ENCODE assay signal across 15 cellular contexts in genomic region chr18:23593720-23594119, GRCh38. TPM values are rescaled to one million over a fixed set of nuclear protein-coding genes. Genes with fewer than 3 reads are reported as not detected.
A peak's percentile ranks its signal among the peaks of the same experiment; 100 is the strongest.
DNase-seq lines count a peak whose midpoint lies in the region; ATAC-seq and TF ChIP-seq lines count a peak whose summit lies in the region.
"Had no signal": no experiment of that assay in that cellular context is flagged by ENCODE, and none has a peak within 500 bp of the region (broad histone marks: within the 10 kb centered on the region; RNA-seq: fewer than 3 reads in every experiment).

No MANE protein-coding gene starts in this region.

- no peak overlapping the region for H3K4me2 ChIP-seq in GM23338

- intact Hi-C loops in colonic mucosa (cut with DNase I) = no loop called here
- intact Hi-C loops in transverse colon (cut with DNase I; ENCODE audit: low total_unique reads) = no loop called here

- H3K27ac Mint-ChIP-seq in activated T-helper 17 cell treated with anti-CD3 and anti-CD28 coated beads, Interleukin-2, amount 50 U/mL, for 72 hours = peak overlapping the region; percentile 44
- no peak overlapping the region for H3K27ac Mint-ChIP-seq in GM23338
- H3K27ac Mint-ChIP-seq: CD4-positive, alpha-beta memory T cell; T-helper 17 cell had no signal

- H3K4me3 Mint-ChIP-seq in activated T-helper 17 cell treated with anti-CD3 and anti-CD28 coated beads, Interleukin-2, amount 50 U/mL, for 72 hours = peak overlapping the region; percentile 28
- no peak overlapping the region for H3K4me3 Mint-ChIP-seq in GM23338
- H3K4me3 Mint-ChIP-seq: CD4-positive, alpha-beta memory T cell; T-helper 17 cell had no signal

- peak overlapping the region; percentile 49 for H2AFZ ChIP-seq in ACC112 (ENCODE audit: low read length, unreplicated experiment)
- H2AFZ ChIP-seq in GM23338 = no peak overlapping the region

- TF ChIP-seq POLR2A in transverse colon (IDR thresholded peaks at IDR 0.05) = no peak

- peaks cover 8% of the 10 kb centered on the region for H3K4me1 Mint-ChIP-seq in activated T-helper 17 cell treated with anti-CD3 and anti-CD28 coated beads, Interleukin-2, amount 50 U/mL, for 72 hours
- H3K4me1 Mint-ChIP-seq in GM23338 = no peaks in the 10 kb centered on the region
- H3K4me1 Mint-ChIP-seq: CD4-positive, alpha-beta memory T cell; T-helper 17 cell had no signal

- no peaks in the 10 kb centered on the region for H3K27me3 ChIP-seq in ACC112 (ENCODE audit: insufficient read depth, low read length)
- H3K27me3 ChIP-seq in colonic mucosa = no peaks in the 10 kb centered on the region
- no peaks in the 10 kb centered on the region for H3K27me3 ChIP-seq in GM23338 (ENCODE audit: insufficient read depth)
- H3K27me3 ChIP-seq in transverse colon = no peaks in the 10 kb centered on the region
- H3K27me3 ChIP-seq: ascending aorta had no signal

- no peak for TF ChIP-seq EP300 in transverse colon (IDR thresholded peaks at IDR 0.05; ENCODE audit: low read depth)

- ATAC-seq in activated T-helper 17 cell treated with anti-CD3 and anti-CD28 coated beads, Interleukin-2, amount 50 U/mL, for 72 hours (replicated peaks) = peak; percentile 96
- ATAC-seq in GM23338 = no peak
- no peak for ATAC-seq in GM21381 (IDR thresholded peaks at IDR 0.05; ENCODE audit: unreplicated experiment)
- ATAC-seq: T-helper 17 cell had no signal

- H3F3A ChIP-seq in GM23338 (replicated peaks; ENCODE audit: low read depth) = no peaks in the 10 kb centered on the region

- 79 to 93% methylated on average over 2 of the region's 2 CpGs for WGBS in transverse colon (ENCODE audit: low coverage in 1 of 2), 2 donors

- H3K9ac ChIP-seq in colonic mucosa (ENCODE audit: low read depth in 2 of 2, low read length in 2 of 2) = no peak overlapping the region

- DNase-seq in GM04503 (ENCODE audit: low read depth) = peak; percentile 95
- peak; percentile 79 for DNase-seq in foreskin melanocyte
- no peak for DNase-seq in colonic mucosa
- DNase-seq in GM23338 (ENCODE audit: low spot score) = no peak
- no peak for DNase-seq in transverse colon
- DNase-seq: CD4-positive, alpha-beta memory T cell; mesendoderm; NCI-H1105; NCI-H82; T-helper 17 cell had no signal

- 0 out of 2 replicates have a peak, but pooled peaks cover 4% of the 10 kb centered on the region for H3K9me2 ChIP-seq in GM23338 (ENCODE audit: insufficient read depth)

- H3K36me3 Mint-ChIP-seq in activated T-helper 17 cell treated with anti-CD3 and anti-CD28 coated beads, Interleukin-2, amount 50 U/mL, for 72 hours (ENCODE audit: low read depth) = no peaks in the 10 kb centered on the region
- no peaks in the 10 kb centered on the region for H3K36me3 Mint-ChIP-seq in GM23338 (ENCODE audit: low read depth)
- H3K36me3 Mint-ChIP-seq: CD4-positive, alpha-beta memory T cell had no signal

- H4K20me1 ChIP-seq in GM23338 (replicated peaks; ENCODE audit: insufficient read depth) = no peaks in the 10 kb centered on the region

- no peaks in the 10 kb centered on the region for H3K27me3 Mint-ChIP-seq in activated T-helper 17 cell treated with anti-CD3 and anti-CD28 coated beads, Interleukin-2, amount 50 U/mL, for 72 hours
- H3K27me3 Mint-ChIP-seq in GM23338 (ENCODE audit: insufficient read depth, low read depth, poor library complexity) = no peaks in the 10 kb centered on the region

- H3K36me3 ChIP-seq in ACC112 (ENCODE audit: insufficient read depth, low read length) (no peaks in the 10 kb centered on the region), colonic mucosa (no peaks in the 10 kb centered on the region), GM23338 (ENCODE audit: insufficient read depth) (no peaks in the 10 kb centered on the region), transverse colon (no peaks in the 10 kb centered on the region)
- H3K36me3 ChIP-seq: ascending aorta had no signal

- H3K79me2 ChIP-seq in ACC112 (ENCODE audit: control insufficient read depth, insufficient read depth, low read length, unreplicated experiment) = no peaks in the 10 kb centered on the region
- H3K79me2 ChIP-seq in GM23338 (replicated peaks; ENCODE audit: insufficient read depth) = no peaks in the 10 kb centered on the region

- in situ Hi-C loops in transverse colon (cut with MboI; ENCODE audit: low pct_ligation_motif_present in 1 of 4, low pct_unique_long_range_greater_than_20kb in 1 of 4, low sequenced_read_pairs in 3 of 4) = no loop called here

- H3K4me1 ChIP-seq in ACC112 (ENCODE audit: control insufficient read depth, insufficient read depth, low read length, unreplicated experiment) = peaks cover 26% of the 10 kb centered on the region
- H3K4me1 ChIP-seq in colonic mucosa = no peaks in the 10 kb centered on the region
- peaks cover 6% of the 10 kb centered on the region; the same call in 1 of the 2 replicates for H3K4me1 ChIP-seq in GM23338 (ENCODE audit: insufficient read depth)
- H3K4me1 ChIP-seq in transverse colon = peaks cover 0 to 5% (median 0%) of the 10 kb centered on the region in 4 donors
- H3K4me1 ChIP-seq: ascending aorta had no signal

- H3K27ac ChIP-seq in ACC112 (ENCODE audit: low read depth, low read length) (peak overlapping the region; percentile 91), colonic mucosa (no peak overlapping the region), GM23338 (ENCODE audit: low read depth) (no peak overlapping the region), transverse colon (no peak overlapping the region)
- H3K27ac ChIP-seq: ascending aorta had no signal

- no peaks in the 10 kb centered on the region for H3K9me3 ChIP-seq in colonic mucosa
- H3K9me3 ChIP-seq in transverse colon = no peaks in the 10 kb centered on the region
- H3K9me3 ChIP-seq: ascending aorta had no signal

- H3K4me3 ChIP-seq in ACC112 (ENCODE audit: low read depth, low read length) (no peak overlapping the region), colonic mucosa (no peak overlapping the region), GM23338 (no peak overlapping the region), transverse colon (no peak overlapping the region)
- H3K4me3 ChIP-seq: ascending aorta, skin epidermis had no signal

- no peaks in the 10 kb centered on the region for H3K9me3 Mint-ChIP-seq in activated T-helper 17 cell treated with anti-CD3 and anti-CD28 coated beads, Interleukin-2, amount 50 U/mL, for 72 hours
- H3K9me3 Mint-ChIP-seq in GM23338 = peaks cover 3% of the 10 kb centered on the region; the same call in 1 of the 3 replicates
- H3K9me3 Mint-ChIP-seq: CD4-positive, alpha-beta memory T cell had no signal

- TF ChIP-seq CTCF in colonic mucosa (IDR thresholded peaks at IDR 0.05) (no peak), GM23338 (conservative IDR thresholded peaks at IDR 0.05; ENCODE audit: low read depth in 2 of 2) (no peak), transverse colon (IDR thresholded peaks at IDR 0.05) (no peak)

TF ChIP-seq in GM23338, 12 proteins besides CTCF, POLR2A, EP300 and RAD21 (continues in another document):
- TF ChIP-seq ZNF331 (CRISPR knock-in tag; IDR thresholded peaks at IDR 0.05; ENCODE audit: low read depth) (no peak), POLR2AphosphoS5 (IDR thresholded peaks at IDR 0.05; ENCODE audit: low read depth) (no peak), JUNB (IDR thresholded peaks at IDR 0.05; ENCODE audit: unreplicated experiment) (no peak), STAT1 (IDR thresholded peaks at IDR 0.05; ENCODE audit: unreplicated experiment) (no peak), ZNF114 (CRISPR knock-in tag; IDR thresholded peaks at IDR 0.05) (no peak), NANOG (IDR thresholded peaks at IDR 0.05; ENCODE audit: borderline replicate concordance) (no peak), EZH2 (IDR thresholded peaks at IDR 0.05; ENCODE audit: low read depth, unreplicated experiment) (no peak), ETS1 (IDR thresholded peaks at IDR 0.05) (no peak)

RNA-seq across cellular contexts. Expression of gene NPC1, which starts 7.4 kb away (rescaled TPM):
- total RNA-seq in activated T-helper 17 cell treated with anti-CD3 and anti-CD28 coated beads, Interleukin-2, amount 50 U/mL, for 72 hours = 10 to 100 TPM; 39.6 to 49.3 TPM
- total RNA-seq in colonic mucosa = 10 to 100 TPM; 29.9 to 32.3 TPM
- total RNA-seq in GM23338 (2014; rRNA removed; shearing (Covaris generic)) = 41.7 and 45.1 TPM in 2 replicates
- 18.3 and 18.4 TPM in 2 replicates for polyA plus RNA-seq in GM23338 (2016; fragmentation: Nextera tagmentation; extraction: Ambion mirVana)
- total RNA-seq in transverse colon = 10 to 100 TPM; 33.6 to 96.1 (median 49.7) TPM

Comparison
In these comparisons a context has a peak if more than half of its experiments do, and no peak if none do; other contexts are left out.
1. DNase-seq: peak in GM04503 (single experiment) and foreskin melanocyte (single experiment); none in colonic mucosa (single experiment), GM23338 (single experiment) and transverse colon (single experiment).